Comparison of ENCODE assay signal across 16 cellular contexts in genomic region chr11:27353593-27354358, GRCh38. TPM values are rescaled to one million over a fixed set of nuclear protein-coding genes. Genes with fewer than 3 reads are reported as not detected.
DNase-seq lines count a peak whose midpoint lies in the region; ATAC-seq and TF ChIP-seq lines count a peak whose summit lies in the region.
"Had no signal": no experiment of that assay in that cellular context is flagged by ENCODE, and none has a peak within 500 bp of the region (broad histone marks: within the 10 kb centered on the region; RNA-seq: fewer than 3 reads in every experiment).

No MANE protein-coding gene starts in this region.

- CTCF ChIA-PET in Calu3 (lab: Charles Lee): no interaction called here

- WGBS in sigmoid colon, 2 donors: 95% methylated on average over 2 of the region's 2 CpGs

- H3K27ac Mint-ChIP-seq in Calu3 (ENCODE audit: unreplicated experiment): no peak overlapping the region
- H3K27ac Mint-ChIP-seq: activated CD4-positive, alpha-beta memory T cell treated with anti-CD3 and anti-CD28 coated beads for 36 hours; endodermal cell had no signal

- no peak for TF ChIP-seq CTCF in cardiac muscle cell (IDR thresholded peaks at IDR 0.05; ENCODE audit: low read depth, low read length)
- TF ChIP-seq CTCF in sigmoid colon (IDR thresholded peaks at IDR 0.05): no peak
- TF ChIP-seq CTCF in Calu3 (IDR thresholded peaks at IDR 0.05; ENCODE audit: unreplicated experiment): no peak

- no peak for TF ChIP-seq EP300 in sigmoid colon (IDR thresholded peaks at IDR 0.05)

- no peaks in the 10 kb centered on the region for H3K27me3 Mint-ChIP-seq in Calu3 (ENCODE audit: unreplicated experiment)
- H3K27me3 Mint-ChIP-seq: activated CD4-positive, alpha-beta memory T cell treated with anti-CD3 and anti-CD28 coated beads for 36 hours had no signal

- intact Hi-C loops in left ventricle myocardium superior (cut with micrococcal nuclease) (no loop called here), sigmoid colon (cut with DNase I) (no loop called here), Calu3 (cut with micrococcal nuclease; ENCODE audit: unreplicated experiment) (no loop called here)

- no peaks in the 10 kb centered on the region for H3K9me3 Mint-ChIP-seq in Calu3 (ENCODE audit: low read depth, unreplicated experiment)
- H3K9me3 Mint-ChIP-seq: activated CD4-positive, alpha-beta memory T cell treated with anti-CD3 and anti-CD28 coated beads for 36 hours; endodermal cell had no signal

- TF ChIP-seq POLR2A in sigmoid colon (IDR thresholded peaks at IDR 0.05): no peak

- peaks cover 6% of the 10 kb centered on the region for H3K36me3 Mint-ChIP-seq in Calu3 (ENCODE audit: insufficient read depth, unreplicated experiment)

- H3K4me1 ChIP-seq in cardiac muscle cell (ENCODE audit: low read depth): peaks cover 26% of the 10 kb centered on the region
- peaks cover 0 to 2% (median under 1%) of the 10 kb centered on the region in 4 donors for H3K4me1 ChIP-seq in sigmoid colon

- no peaks in the 10 kb centered on the region for H3K9me3 ChIP-seq in cardiac muscle cell (ENCODE audit: low read depth)
- H3K9me3 ChIP-seq in sigmoid colon: no peaks in the 10 kb centered on the region

- DNase-seq in cardiac muscle cell (ENCODE audit: low read depth in 1 of 2, low spot score in 1 of 2) (peak in 1 of 2 donors; percentile 66), left ventricle myocardium superior (no peak), amniotic epithelial cell (ENCODE audit: low read depth) (peak; percentile 86), hepatic stellate cell (ENCODE audit: low spot score) (peak; percentile 47), sigmoid colon (no peak), nucleus accumbens (lab: John Stamatoyannopoulos, UW) (no peak), Calu3 (no peak)
- no peak for DNase-seq in activated naive CD4-positive, alpha-beta T cell (lab: John Stamatoyannopoulos, UW)
- DNase-seq: ACHN; activated CD4-positive, alpha-beta memory T cell treated with anti-CD3 and anti-CD28 coated beads for 36 hours; endodermal cell; NCI-H1436 treated with DMSO at 0.1 percent for 48 hours; NCI-H526 treated with DMSO at 0.1 percent for 48 hours; SHP77; trophoblast cell had no signal

- no peak for ATAC-seq in left ventricle myocardium superior

- H3K4me3 Mint-ChIP-seq in Calu3 (ENCODE audit: low read depth, unreplicated experiment): no peak overlapping the region
- H3K4me3 Mint-ChIP-seq: activated CD4-positive, alpha-beta memory T cell treated with anti-CD3 and anti-CD28 coated beads for 36 hours; endodermal cell had no signal

- H3K36me3 ChIP-seq in cardiac muscle cell (no peaks in the 10 kb centered on the region), sigmoid colon (no peaks in the 10 kb centered on the region)

- H3K27ac ChIP-seq in cardiac muscle cell (peak overlapping the region; percentile 64), sigmoid colon (no peak overlapping the region)

- H3K27me3 ChIP-seq in cardiac muscle cell (no peaks in the 10 kb centered on the region), sigmoid colon (no peaks in the 10 kb centered on the region)

- H3K4me1 Mint-ChIP-seq in Calu3 (ENCODE audit: low read depth, unreplicated experiment): peaks cover 12% of the 10 kb centered on the region

- H3K4me3 ChIP-seq in cardiac muscle cell (no peak overlapping the region), sigmoid colon (no peak overlapping the region)
- H3K4me3 ChIP-seq: K562 had no signal

- BruUV-seq in Calu3 (replicated peaks; lab: Mats Ljungman, UMichigan): no TSS peak

RNA-seq across cellular contexts. Expression of gene CCDC34, which starts 9.2 kb away (rescaled TPM):
- total RNA-seq in cardiac muscle cell (9.1 and 21.1 TPM in 2 replicates), left ventricle myocardium superior (9.8 TPM), sigmoid colon (1 to 10 TPM; 2.0 to 4.3 (median 3.1) TPM), Calu3 (2022) (17.6 and 21.6 TPM in 2 replicates)
- polyA plus RNA-seq in cardiac muscle cell (12.8 and 19.0 TPM in 2 replicates), sigmoid colon (10 to 100 TPM in 1 of 3 donors, 1 to 10 TPM in 2; 6.6 to 10.4 (median 9.2) TPM)

Comparison
In these comparisons a context has a peak if more than half of its experiments do, and no peak if none do; other contexts are left out.
1. DNase-seq: peak in amniotic epithelial cell (single experiment) and hepatic stellate cell (single experiment); none in left ventricle myocardium superior (single experiment), sigmoid colon (single experiment), nucleus accumbens (0 of 56), activated naive CD4-positive, alpha-beta T cell (0 of 4) and Calu3 (single experiment).